In genomic region chr11:73645972-73646631, GRCh38 we compare ENCODE assay signal across 9 cellular contexts. TPM values are rescaled to one million over a fixed set of nuclear protein-coding genes. Genes with fewer than 3 reads are reported as not detected.
A peak's percentile ranks its signal among the peaks of the same experiment; 100 is the strongest.
DNase-seq lines count a peak whose midpoint lies in the region; ATAC-seq and TF ChIP-seq lines count a peak whose summit lies in the region.
"Had no signal": no experiment of that assay in that cellular context is flagged by ENCODE, and none has a peak within 500 bp of the region (broad histone marks: within the 10 kb centered on the region; RNA-seq: fewer than 3 reads in every experiment).

A gene with protein sequence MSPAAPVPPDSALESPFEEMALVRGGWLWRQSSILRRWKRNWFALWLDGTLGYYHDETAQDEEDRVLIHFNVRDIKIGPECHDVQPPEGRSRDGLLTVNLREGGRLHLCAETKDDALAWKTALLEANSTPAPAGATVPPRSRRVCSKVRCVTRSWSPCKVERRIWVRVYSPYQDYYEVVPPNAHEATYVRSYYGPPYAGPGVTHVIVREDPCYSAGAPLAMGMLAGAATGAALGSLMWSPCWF (plus strand): TSS chr11:73646581. CDS start chr11:73646609, 28 bp downstream.

- H3K27me3 ChIP-seq in CD8-positive, alpha-beta memory T cell (ENCODE audit: insufficient read depth, low read length, poor library complexity, severe bottlenecking) = no peaks in the 10 kb centered on the region
- H3K27me3 ChIP-seq in PC-9 (ENCODE audit: insufficient read depth, low read depth) (no peaks in the 10 kb centered on the region), gastroesophageal sphincter (peaks cover 12% of the 10 kb centered on the region), neuron (ENCODE audit: insufficient read depth, low read length) (no peaks in the 10 kb centered on the region)

- no peak for TF ChIP-seq EP300 in gastroesophageal sphincter (IDR thresholded peaks at IDR 0.05)

- H3K4me2 ChIP-seq in PC-9 = peak within 1 kb of the TSS; percentile 73

- H4K20me1 ChIP-seq in PC-9 (ENCODE audit: insufficient read depth) = no peaks in the 10 kb centered on the region

- peak within 1 kb of the TSS; percentile 49 to 96 (median 89) for H3K4me3 Mint-ChIP-seq in CD8-positive, alpha-beta memory T cell

- peak within 1 kb of the TSS; percentile 69 to 96 (median 92) for H3K27ac Mint-ChIP-seq in CD8-positive, alpha-beta memory T cell

- no peaks in the 10 kb centered on the region for H3K79me2 ChIP-seq in PC-9 (ENCODE audit: low read depth)

- DNase-seq in CD8-positive, alpha-beta memory T cell = no peak
- DNase-seq in PC-9 (no peak), NCI-H187 (lab: John Stamatoyannopoulos, UW) (no peak), GOT3 (lab: John Stamatoyannopoulos, UW) (no peak), GM03348 (ENCODE audit: low spot score) (no peak), medulla oblongata (ENCODE audit: extremely low spot score) (no peak)
- DNase-seq: stimulated activated CD4-positive, alpha-beta T cell treated with anti-CD3 and anti-CD28 coated beads, Interleukin-4, amount 100 ng/mL, for 24 hours had no signal

- peaks cover 4% of the 10 kb centered on the region; the same call in 1 of the 2 replicates for H3F3A ChIP-seq in PC-9 (ENCODE audit: insufficient read depth, low read depth)

- no peaks in the 10 kb centered on the region for H3K9me2 ChIP-seq in PC-9 (ENCODE audit: insufficient read depth)

- H3K27ac ChIP-seq in CD8-positive, alpha-beta memory T cell (ENCODE audit: low read depth, low read length) = no peak within 1 kb of the TSS
- H3K27ac ChIP-seq in PC-9 = no peak within 1 kb of the TSS
- H3K27ac ChIP-seq in gastroesophageal sphincter = peak within 1 kb of the TSS in 2 of 4 donors; percentile 12 to 66

- ATAC-seq in gastroesophageal sphincter = no peak

- H3K9me3 ChIP-seq in CD8-positive, alpha-beta memory T cell (ENCODE audit: low read length) = no peaks in the 10 kb centered on the region
- H3K9me3 ChIP-seq in PC-9 (ENCODE audit: insufficient read depth, low read depth) (no peaks in the 10 kb centered on the region), gastroesophageal sphincter (no peaks in the 10 kb centered on the region), neuron (ENCODE audit: low read length) (no peaks in the 10 kb centered on the region)

- CTCF ChIA-PET in CD8-positive, alpha-beta memory T cell (lab: Charles Lee) = interaction anchor here (1.7 to 3.6 kb wide), 2 partner anchors 14 to 20 kb away, joined by 4 to 16 read pairs; no protein-coding TSS in a partner anchor
- CTCF ChIA-PET in PC-9 (lab: Charles Lee) = interaction anchor here (0.5 to 2.6 kb wide), 3 partner anchors 14 to 924 kb away, joined by 3 to 11 read pairs (median 5); no protein-coding TSS in a partner anchor

- no peak for TF ChIP-seq POLR2A in gastroesophageal sphincter (IDR thresholded peaks at IDR 0.05)

- H2AFZ ChIP-seq in PC-9 = no peak within 1 kb of the TSS
- H2AFZ ChIP-seq in neuron (ENCODE audit: low read depth, low read length) = peak within 1 kb of the TSS; percentile 8

- H3K36me3 ChIP-seq in CD8-positive, alpha-beta memory T cell (ENCODE audit: insufficient read depth, low read length) = no peaks in the 10 kb centered on the region
- no peaks in the 10 kb centered on the region for H3K36me3 ChIP-seq in PC-9 (ENCODE audit: low read depth)
- H3K36me3 ChIP-seq in gastroesophageal sphincter = no peaks in the 10 kb centered on the region
- no peaks in the 10 kb centered on the region for H3K36me3 ChIP-seq in neuron (ENCODE audit: insufficient read depth, low read length)

- H3K27me3 Mint-ChIP-seq in CD8-positive, alpha-beta memory T cell = no peaks in the 10 kb centered on the region

- POLR2A ChIA-PET in CD8-positive, alpha-beta memory T cell (lab: Charles Lee) = no interaction called here
- POLR2A ChIA-PET in PC-9 (lab: Charles Lee; ENCODE audit: unreplicated experiment) = no interaction called here

- no TSS peak for BruUV-seq in PC-9 (replicated peaks; lab: Mats Ljungman, UMichigan)

- peaks cover 15% of the 10 kb centered on the region for H3K4me1 ChIP-seq in CD8-positive, alpha-beta memory T cell (ENCODE audit: insufficient read depth, low read length)
- peaks cover 7% of the 10 kb centered on the region for H3K4me1 ChIP-seq in PC-9 (replicated peaks; ENCODE audit: insufficient read depth)
- H3K4me1 ChIP-seq in gastroesophageal sphincter = peaks cover 0 to 21% (median 0%) of the 10 kb centered on the region in 3 donors
- peaks cover 42% of the 10 kb centered on the region for H3K4me1 ChIP-seq in neuron (ENCODE audit: insufficient read depth, low read length)

- H3K4me3 ChIP-seq in CD8-positive, alpha-beta memory T cell (ENCODE audit: low read length) = no peak within 1 kb of the TSS
- peak within 1 kb of the TSS; percentile 49; the same call in 1 of the 2 replicates for H3K4me3 ChIP-seq in PC-9
- H3K4me3 ChIP-seq in gastroesophageal sphincter = peak within 1 kb of the TSS in 1 of 2 donors; percentile 44
- no peak within 1 kb of the TSS for H3K4me3 ChIP-seq in neuron (ENCODE audit: low read length)

- no peaks in the 10 kb centered on the region for H3K9me3 Mint-ChIP-seq in CD8-positive, alpha-beta memory T cell

- TF ChIP-seq CTCF in PC-9 (conservative IDR thresholded peaks at IDR 0.05) (no peak), gastroesophageal sphincter (IDR thresholded peaks at IDR 0.05) (no peak)

- 26 to 31% methylated on average over 9 to 12 of the region's 26 CpGs for WGBS in gastroesophageal sphincter (ENCODE audit: low coverage in 1 of 2), 2 donors

- peaks cover 10 to 27% (median 21%) of the 10 kb centered on the region in 3 donors for H3K4me1 Mint-ChIP-seq in CD8-positive, alpha-beta memory T cell

- peaks cover 0 to 6% (median 0%) of the 10 kb centered on the region in 3 donors for H3K36me3 Mint-ChIP-seq in CD8-positive, alpha-beta memory T cell

- intact Hi-C loops in PC-9 (cut with micrococcal nuclease; ENCODE audit: unreplicated experiment) = no loop called here

RNA-seq across cellular contexts. Expression of the gene that starts here (rescaled TPM):
- 10 to 100 TPM in 1 of 2 experiments, 1 to 10 TPM in 1; 9.1 to 10.3 TPM for total RNA-seq in CD8-positive, alpha-beta memory T cell
- 70.1 TPM for polyA plus RNA-seq in CD8-positive, alpha-beta memory T cell
- total RNA-seq in PC-9 (2021) = 29.1 and 40.1 TPM in 2 replicates
- 10 to 100 TPM; 13.3 to 49.3 (median 37.6) TPM for total RNA-seq in gastroesophageal sphincter
